Comparison of ENCODE assay signal across 12 cellular contexts in genomic region chr22:42922374-42923177, GRCh38.
DNase-seq lines count a peak whose midpoint lies in the region; ATAC-seq and TF ChIP-seq lines count a peak whose summit lies in the region.
"Had no signal": no experiment of that assay in that cellular context is flagged by ENCODE, and none has a peak within 500 bp of the region (broad histone marks: within the 10 kb centered on the region; RNA-seq: fewer than 3 reads in every experiment).

No MANE protein-coding gene starts in this region.

- peak overlapping the region; percentile 51 for H3K27ac ChIP-seq in Panc1 (ENCODE audit: low read length)
- peak overlapping the region; percentile 36 for H3K27ac ChIP-seq in fibroblast of lung (ENCODE audit: insufficient read depth, low read length)

- peaks cover 14% of the 10 kb centered on the region for H3K4me1 ChIP-seq in Caco-2
- peaks cover 25% of the 10 kb centered on the region for H3K4me1 ChIP-seq in Panc1 (ENCODE audit: control insufficient read depth, insufficient read depth, low read length)
- H3K4me1 ChIP-seq in fibroblast of lung (ENCODE audit: control insufficient read depth, extremely low read depth, insufficient read depth, low read length) = peaks cover 12% of the 10 kb centered on the region

- H3K4me3 Mint-ChIP-seq in Caco-2 (ENCODE audit: unreplicated experiment) = no peak overlapping the region
- H3K4me3 Mint-ChIP-seq in progenitor cell of endocrine pancreas (ENCODE audit: low read depth) = no peak overlapping the region
- H3K4me3 Mint-ChIP-seq: T-helper 1 cell treated with Interleukin-12 subunit alpha and Interleukin-12 subunit beta and Interleukin-4 antibody, amounts not matched to agents 30 μg/mL and 1 μg/mL, for 36 hours had no signal

- no TSS peak for BruUV-seq in Caco-2 (replicated peaks; lab: Mats Ljungman, UMichigan)
- BruUV-seq in Panc1 (replicated peaks; lab: Mats Ljungman, UMichigan) = no TSS peak

- ATAC-seq in Panc1 (no peak), GM18511 (IDR thresholded peaks at IDR 0.05; ENCODE audit: unreplicated experiment) (no peak)

- no peaks in the 10 kb centered on the region for H3K9me3 ChIP-seq in Caco-2
- no peaks in the 10 kb centered on the region for H3K9me3 ChIP-seq in Panc1 (ENCODE audit: control insufficient read depth, insufficient read depth, low read depth, low read length)
- H3K9me3 ChIP-seq in fibroblast of lung (ENCODE audit: control insufficient read depth, insufficient read depth, low read depth, low read length) = no peaks in the 10 kb centered on the region

- H3K27ac Mint-ChIP-seq in Caco-2 (ENCODE audit: unreplicated experiment) (peak overlapping the region; percentile 34), progenitor cell of endocrine pancreas (peak overlapping the region; percentile 59)
- H3K27ac Mint-ChIP-seq: T-helper 1 cell treated with Interleukin-12 subunit alpha and Interleukin-12 subunit beta and Interleukin-4 antibody, amounts not matched to agents 30 μg/mL and 1 μg/mL, for 36 hours had no signal

- H3K9me3 Mint-ChIP-seq in Caco-2 (ENCODE audit: unreplicated experiment) (no peaks in the 10 kb centered on the region), progenitor cell of endocrine pancreas (ENCODE audit: low read depth) (no peaks in the 10 kb centered on the region)
- H3K9me3 Mint-ChIP-seq: T-helper 1 cell treated with Interleukin-12 subunit alpha and Interleukin-12 subunit beta and Interleukin-4 antibody, amounts not matched to agents 30 μg/mL and 1 μg/mL, for 36 hours had no signal

- CTCF ChIA-PET in Caco-2 (lab: Charles Lee) (no interaction called here), Panc1 (lab: Charles Lee) (no interaction called here)

- POLR2A ChIA-PET in Caco-2 (lab: Charles Lee) = no interaction called here
- POLR2A ChIA-PET in Panc1 (lab: Charles Lee) = interaction anchor here (0.6 to 1.1 kb wide), 2 partner anchors 53 to 93 kb away, joined by 3 to 4 read pairs; no protein-coding TSS in a partner anchor

- H3K9ac ChIP-seq in fibroblast of lung (ENCODE audit: insufficient read depth, low read length) = no peak overlapping the region

- no peaks in the 10 kb centered on the region for H3K27me3 ChIP-seq in Caco-2 (replicated peaks; ENCODE audit: control insufficient read depth, insufficient read depth, low read length)
- no peaks in the 10 kb centered on the region for H3K27me3 ChIP-seq in Panc1 (ENCODE audit: control insufficient read depth, insufficient read depth, low read length)
- no peaks in the 10 kb centered on the region for H3K27me3 ChIP-seq in fibroblast of lung (ENCODE audit: control insufficient read depth, insufficient read depth, low read length)

- no peak overlapping the region for H2AFZ ChIP-seq in fibroblast of lung (ENCODE audit: low read length)

- H4K20me1 ChIP-seq in fibroblast of lung (ENCODE audit: control insufficient read depth, extremely low read depth, insufficient read depth, low read length) = no peaks in the 10 kb centered on the region

- H3K36me3 ChIP-seq in Caco-2 (ENCODE audit: control insufficient read depth, insufficient read depth, low read length) = no peaks in the 10 kb centered on the region
- H3K36me3 ChIP-seq in Panc1 (ENCODE audit: control insufficient read depth, insufficient read depth, low read length) = no peaks in the 10 kb centered on the region
- no peaks in the 10 kb centered on the region for H3K36me3 ChIP-seq in fibroblast of lung (ENCODE audit: control insufficient read depth, insufficient read depth, low read length)

- peaks cover 45% of the 10 kb centered on the region for H3K36me3 Mint-ChIP-seq in Caco-2 (ENCODE audit: insufficient read depth, unreplicated experiment)
- H3K36me3 Mint-ChIP-seq in progenitor cell of endocrine pancreas (ENCODE audit: insufficient read depth) = no peaks in the 10 kb centered on the region

- intact Hi-C loops in Caco-2 (cut with micrococcal nuclease; ENCODE audit: unreplicated experiment) = no loop called here
- intact Hi-C loops in Panc1 (cut with micrococcal nuclease; ENCODE audit: unreplicated experiment) = no loop called here

- no peak overlapping the region for H3K4me3 ChIP-seq in Caco-2 (ENCODE audit: low read depth, low read length)
- no peak overlapping the region for H3K4me3 ChIP-seq in Panc1 (ENCODE audit: low read depth in 2 of 2, low read length in 2 of 2)
- H3K4me3 ChIP-seq in fibroblast of lung (replicated peaks in 1 of 4; ENCODE audit: control extremely low read depth in 1 of 4, insufficient read depth in 1 of 4, low read depth in 3 of 4, low read length in 4 of 4) = no peak overlapping the region

- H3K4me2 ChIP-seq in fibroblast of lung (ENCODE audit: extremely low read depth, insufficient read depth, low read length) = no peak overlapping the region

- H3K27me3 Mint-ChIP-seq in Caco-2 (ENCODE audit: insufficient read depth, unreplicated experiment) (no peaks in the 10 kb centered on the region), progenitor cell of endocrine pancreas (no peaks in the 10 kb centered on the region)

- in situ Hi-C loops in Panc1 (cut with HindIII; ENCODE audit: low pct_unique_long_range_greater_than_20kb, low sequenced_read_pairs) = no loop called here

- DNase-seq in Caco-2 = no peak
- no peak for DNase-seq in Panc1 (ENCODE audit: low read depth, low spot score)
- no peak for DNase-seq in fibroblast of lung (ENCODE audit: low read depth in 2 of 2)
- DNase-seq in progenitor cell of endocrine pancreas (ENCODE audit: low spot score, unreplicated experiment) = no peak
- no peak for DNase-seq in ecto neural progenitor cell (ENCODE audit: low spot score)
- DNase-seq in NCI-H2171 (lab: John Stamatoyannopoulos, UW) = no peak
- DNase-seq in T1000 (lab: John Stamatoyannopoulos, UW) = no peak
- DNase-seq: activated T-cell treated with anti-CD3 and anti-CD28 coated beads, Interleukin-2, amount 50 U/mL, for 48 hours; retina; stimulated activated CD8-positive, alpha-beta memory T cell treated with anti-CD3 and anti-CD28 coated beads, Interleukin-4, amount 100 ng/mL, for 48 hours had no signal

- H3K4me1 Mint-ChIP-seq in Caco-2 (ENCODE audit: low read depth, unreplicated experiment) = peaks cover 44% of the 10 kb centered on the region
- H3K4me1 Mint-ChIP-seq in progenitor cell of endocrine pancreas (ENCODE audit: low read depth) = peaks cover 35% of the 10 kb centered on the region

- no peak for TF ChIP-seq CTCF in Caco-2 (IDR thresholded peaks at IDR 0.05; ENCODE audit: insufficient read depth in 1 of 2, low read depth in 1 of 2, low read length in 1 of 2, severe bottlenecking in 1 of 2, unreplicated experiment in 1 of 2)
- TF ChIP-seq CTCF in Panc1 (IDR thresholded peaks at IDR 0.05) = no peak
- TF ChIP-seq CTCF in fibroblast of lung (conservative IDR thresholded peaks at IDR 0.05 in 1 of 2, IDR thresholded peaks at IDR 0.05 in 1 of 2; ENCODE audit: low read depth in 1 of 2, low read length in 2 of 2) = no peak
- TF ChIP-seq CTCF in progenitor cell of endocrine pancreas (IDR thresholded peaks at IDR 0.05; ENCODE audit: unreplicated experiment) = no peak

- H3K79me2 ChIP-seq in fibroblast of lung (ENCODE audit: control insufficient read depth, insufficient read depth, low read length) = peaks cover 11% of the 10 kb centered on the region
